Comparison of ENCODE assay signal across 17 cellular contexts in the genomic region with DNA sequence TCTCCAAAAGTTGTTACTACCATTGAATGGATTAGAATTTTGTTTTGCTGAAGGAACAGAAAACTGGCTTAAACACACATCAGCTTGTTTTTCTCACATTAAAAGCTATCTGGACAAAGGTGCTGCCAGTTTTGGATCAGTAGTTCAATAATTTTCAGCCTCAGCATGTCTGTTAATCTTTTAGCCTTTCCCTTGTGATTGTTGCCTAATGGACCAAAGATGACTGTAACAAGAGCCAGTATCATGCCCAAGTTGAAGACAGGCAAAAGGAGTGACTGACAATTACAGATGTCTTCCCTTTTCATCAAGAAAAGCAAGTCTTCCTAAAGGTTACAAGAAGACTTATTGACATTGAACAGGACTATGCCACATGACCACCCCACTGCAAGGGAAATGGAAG.
DNase-seq lines count a peak whose midpoint lies in the region; ATAC-seq, FAIRE-seq and TF ChIP-seq lines count a peak whose summit lies in the region.
"Had no signal": no experiment of that assay in that cellular context is flagged by ENCODE, and none has a peak within 500 bp of the region (broad histone marks: within the 10 kb centered on the region; RNA-seq: fewer than 3 reads in every experiment).

No MANE protein-coding gene starts in this region.

- H3K9me3 ChIP-seq in A549 (no peaks in the 10 kb centered on the region), Loucy (ENCODE audit: insufficient read depth, low read depth, low read length) (no peaks in the 10 kb centered on the region)
- H3K9me3 ChIP-seq: Caco-2 had no signal

- no peaks in the 10 kb centered on the region for H4K20me1 ChIP-seq in Loucy (ENCODE audit: insufficient read depth, low read length, poor library complexity, severe bottlenecking)

- TF ChIP-seq CTCF in A549 (IDR thresholded peaks at IDR 0.05) (no peak), Loucy (conservative IDR thresholded peaks at IDR 0.05; ENCODE audit: low read length) (no peak), progenitor cell of endocrine pancreas (IDR thresholded peaks at IDR 0.05; ENCODE audit: unreplicated experiment) (no peak)

- no peak for TF ChIP-seq RAD21 in A549 (conservative IDR thresholded peaks at IDR 0.05 in 1 of 2, IDR thresholded peaks at IDR 0.05 in 1 of 2)

- H3K27ac ChIP-seq in A549, result 0 out of 6 replicates have a peak overlapping the region, but pooled peaks of 1 of the 2 experiments have one; percentile 29

- no peaks in the 10 kb centered on the region for H3F3A ChIP-seq in Loucy (ENCODE audit: low read depth)

- no peak for ATAC-seq in A549
- ATAC-seq in GM19397 (IDR thresholded peaks at IDR 0.05; ENCODE audit: unreplicated experiment), result no peak
- no peak for ATAC-seq in HG03139 (IDR thresholded peaks at IDR 0.05; ENCODE audit: unreplicated experiment)

- peaks cover 4% of the 10 kb centered on the region; the same call in 1 of the 2 replicates for H3K79me2 ChIP-seq in Loucy (ENCODE audit: insufficient read depth, low read length)

- FAIRE-seq in A549 (lab: Jason Lieb, UNC) (no peak), GM12891 (lab: Jason Lieb, UNC) (no peak)

- H3K4me3 Mint-ChIP-seq in progenitor cell of endocrine pancreas (ENCODE audit: low read depth), result no peak overlapping the region
- H3K4me3 Mint-ChIP-seq in activated CD4-positive, alpha-beta T cell treated with anti-CD3 and anti-CD28 coated beads, Interleukin-2, amount 10 ng/mL, durations not matched to agents 7 days and 5 days, result no peak overlapping the region

- no peaks in the 10 kb centered on the region for H3K27me3 ChIP-seq in Loucy (ENCODE audit: insufficient read depth, low read length, poor library complexity, severe bottlenecking)

- CTCF ChIA-PET in A549 (lab: Yijun Ruan, JAX), result interaction anchor here (0.6 to 1.0 kb wide), 2 partner anchors 69 to 105 kb away, joined by 3 read pairs; no protein-coding TSS in a partner anchor
- CTCF ChIA-PET in activated CD4-positive, alpha-beta T cell treated with anti-CD3 and anti-CD28 coated beads, Interleukin-2, amount 10 ng/mL, durations not matched to agents 7 days and 5 days (lab: Charles Lee), result no interaction called here

- H3K9me3 Mint-ChIP-seq in progenitor cell of endocrine pancreas (ENCODE audit: low read depth), result peaks cover 3% of the 10 kb centered on the region
- no peaks in the 10 kb centered on the region for H3K9me3 Mint-ChIP-seq in activated CD4-positive, alpha-beta T cell treated with anti-CD3 and anti-CD28 coated beads, Interleukin-2, amount 10 ng/mL, durations not matched to agents 7 days and 5 days

- no peak for TF ChIP-seq EP300 in A549 (IDR thresholded peaks at IDR 0.05)

- H2AFZ ChIP-seq in Loucy (ENCODE audit: low read length), result peak overlapping the region; percentile 49

- POLR2A ChIA-PET in A549 (lab: Yijun Ruan, JAX), result no interaction called here
- POLR2A ChIA-PET in activated CD4-positive, alpha-beta T cell treated with anti-CD3 and anti-CD28 coated beads, Interleukin-2, amount 10 ng/mL, durations not matched to agents 7 days and 5 days (lab: Charles Lee), result no interaction called here

- peak overlapping the region; percentile 14 for H3K27ac Mint-ChIP-seq in progenitor cell of endocrine pancreas
- H3K27ac Mint-ChIP-seq in activated CD4-positive, alpha-beta T cell treated with anti-CD3 and anti-CD28 coated beads, Interleukin-2, amount 10 ng/mL, durations not matched to agents 7 days and 5 days, result no peak overlapping the region

- peaks cover 15% of the 10 kb centered on the region for H3K4me1 ChIP-seq in A549
- peaks cover 75% of the 10 kb centered on the region for H3K4me1 ChIP-seq in Loucy (ENCODE audit: insufficient read depth, low read length, poor library complexity, severe bottlenecking)
- H3K4me1 ChIP-seq: Caco-2 had no signal

- H3K4me3 ChIP-seq in A549 (no peak overlapping the region), Loucy (ENCODE audit: low read length, poor library complexity, severe bottlenecking) (no peak overlapping the region)

- DNase-seq in A549 (ENCODE audit: low read depth in 1 of 2, low spot score in 1 of 2), result no peak
- DNase-seq in kidney glomerular epithelial cell (lab: John Stamatoyannopoulos, UW), result peak; percentile 63
- DNase-seq in progenitor cell of endocrine pancreas (ENCODE audit: low spot score, unreplicated experiment), result no peak
- no peak for DNase-seq in activated CD4-positive, alpha-beta T cell treated with anti-CD3 and anti-CD28 coated beads, Interleukin-2, amount 10 ng/mL, durations not matched to agents 7 days and 5 days
- no peak for DNase-seq in GM12891 (ENCODE audit: insufficient read length, low spot score)
- DNase-seq: 8988T, AML-193, Caco-2, DMS53, NCI-H1417 treated with DMSO at 0.1 percent for 48 hours, NCI-H2029, NCI-H2171 treated with DMSO at 0.1 percent for 48 hours, NCI-H510A, SIG-M5 had no signal

- H3K27me3 Mint-ChIP-seq in progenitor cell of endocrine pancreas, result no peaks in the 10 kb centered on the region
- H3K27me3 Mint-ChIP-seq in activated CD4-positive, alpha-beta T cell treated with anti-CD3 and anti-CD28 coated beads, Interleukin-2, amount 10 ng/mL, durations not matched to agents 7 days and 5 days, result no peaks in the 10 kb centered on the region

- peaks cover 32% of the 10 kb centered on the region for H3K4me1 Mint-ChIP-seq in progenitor cell of endocrine pancreas (ENCODE audit: low read depth)
- H3K4me1 Mint-ChIP-seq in activated CD4-positive, alpha-beta T cell treated with anti-CD3 and anti-CD28 coated beads, Interleukin-2, amount 10 ng/mL, durations not matched to agents 7 days and 5 days, result no peaks in the 10 kb centered on the region

- H3K9me2 ChIP-seq in Loucy (replicated peaks; ENCODE audit: low read depth, low read length), result no peaks in the 10 kb centered on the region

- TF ChIP-seq POLR2A in A549 (IDR thresholded peaks at IDR 0.05; ENCODE audit: low read length) (no peak), GM12891 (IDR thresholded peaks at IDR 0.05; ENCODE audit: low read depth, low read length) (no peak)

- H3K4me2 ChIP-seq in A549, result peak overlapping the region; percentile 44; the same call in 2 of the 3 replicates
- H3K4me2 ChIP-seq in Loucy (ENCODE audit: low read depth, low read length, poor library complexity, severe bottlenecking), result peak overlapping the region; percentile 25

- H3K36me3 ChIP-seq in Loucy (ENCODE audit: insufficient read depth, low read length), result no peaks in the 10 kb centered on the region

- peaks cover 12% of the 10 kb centered on the region for H3K36me3 Mint-ChIP-seq in progenitor cell of endocrine pancreas (ENCODE audit: insufficient read depth)
- no peaks in the 10 kb centered on the region for H3K36me3 Mint-ChIP-seq in activated CD4-positive, alpha-beta T cell treated with anti-CD3 and anti-CD28 coated beads, Interleukin-2, amount 10 ng/mL, durations not matched to agents 7 days and 5 days (ENCODE audit: low read depth)

- peak overlapping the region; percentile 74 for H3K9ac ChIP-seq in Loucy (ENCODE audit: low read depth, low read length, poor library complexity, severe bottlenecking)

TF ChIP-seq in A549, 52 proteins besides CTCF, POLR2A, EP300 and RAD21:
- TF ChIP-seq KDM5A (IDR thresholded peaks at IDR 0.05), result no peak
- no peak for TF ChIP-seq HOXA7 (CRISPR knock-in tag; IDR thresholded peaks at IDR 0.05)
- no peak for TF ChIP-seq FOXS1 (CRISPR knock-in tag; IDR thresholded peaks at IDR 0.05)
- TF ChIP-seq, protein P1, sequence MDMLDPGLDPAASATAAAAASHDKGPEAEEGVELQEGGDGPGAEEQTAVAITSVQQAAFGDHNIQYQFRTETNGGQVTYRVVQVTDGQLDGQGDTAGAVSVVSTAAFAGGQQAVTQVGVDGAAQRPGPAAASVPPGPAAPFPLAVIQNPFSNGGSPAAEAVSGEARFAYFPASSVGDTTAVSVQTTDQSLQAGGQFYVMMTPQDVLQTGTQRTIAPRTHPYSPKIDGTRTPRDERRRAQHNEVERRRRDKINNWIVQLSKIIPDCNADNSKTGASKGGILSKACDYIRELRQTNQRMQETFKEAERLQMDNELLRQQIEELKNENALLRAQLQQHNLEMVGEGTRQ (IDR thresholded peaks at IDR 0.05), result no peak

TF ChIP-seq in GM12891, 5 proteins besides CTCF, POLR2A, EP300 and RAD21:
- no peak for TF ChIP-seq TAF1 (IDR thresholded peaks at IDR 0.05; ENCODE audit: low read depth, low read length)
- TF ChIP-seq SPI1 (IDR thresholded peaks at IDR 0.05; ENCODE audit: low read depth, low read length), result no peak
- no peak for TF ChIP-seq POLR2AphosphoS5 (IDR thresholded peaks at IDR 0.05; ENCODE audit: low read depth, low read length)
- no peak for TF ChIP-seq POU2F2 (IDR thresholded peaks at IDR 0.05; ENCODE audit: low read depth, low read length)
- no peak for TF ChIP-seq PAX5 (IDR thresholded peaks at IDR 0.05; ENCODE audit: insufficient read depth, low read length, severe bottlenecking)
